In the genomic region with DNA sequence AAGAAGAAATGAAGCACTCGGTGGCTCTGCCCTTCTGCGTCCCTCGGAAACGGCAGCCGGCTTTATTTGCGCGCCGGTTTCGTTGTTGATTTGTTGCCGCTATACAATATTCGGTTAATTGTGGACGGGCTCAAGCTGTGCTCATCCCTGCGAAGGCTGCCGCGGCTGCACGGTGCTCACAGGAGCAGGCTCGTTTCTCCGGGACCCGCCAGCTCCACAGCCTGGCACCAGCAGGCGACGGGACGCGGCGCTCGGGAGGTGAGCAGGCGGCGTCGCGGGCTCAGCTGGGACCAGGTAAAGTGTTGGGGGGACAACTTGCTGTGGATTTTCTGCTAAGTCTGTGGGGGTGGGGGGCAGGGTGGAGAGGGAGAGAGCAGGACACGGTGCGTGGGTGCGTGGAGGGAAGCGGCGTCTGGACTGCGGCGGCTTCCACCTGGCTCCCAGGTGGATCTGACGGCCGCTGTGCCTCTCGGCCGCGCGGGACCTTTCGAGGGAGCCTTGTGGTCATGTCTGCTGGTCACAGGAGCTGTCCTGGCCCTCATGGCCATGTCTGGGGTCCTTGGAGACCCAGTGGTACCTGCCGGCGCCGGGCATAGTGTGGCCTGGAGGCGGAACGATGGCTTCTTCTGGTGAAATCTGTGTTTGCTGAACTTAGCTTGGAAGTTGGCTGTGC, we compare ENCODE assay signal across 20 cellular contexts.
DNase-seq lines count a peak whose midpoint lies in the region; ATAC-seq and TF ChIP-seq lines count a peak whose summit lies in the region.
"Had no signal": no experiment of that assay in that cellular context is flagged by ENCODE, and none has a peak within 500 bp of the region (broad histone marks: within the 10 kb centered on the region; RNA-seq: fewer than 3 reads in every experiment).

No MANE protein-coding gene starts in this region.

- peak overlapping the region; percentile 11 for H3K4me3 ChIP-seq in left ventricle myocardium inferior
- H3K4me3 ChIP-seq: colonic mucosa, GM23248, psoas muscle had no signal

- DNase-seq in left ventricle myocardium inferior, result no peak
- no peak for DNase-seq in cardiac septum (ENCODE audit: low spot score)
- peak; percentile 14 for DNase-seq in NCI-H345 treated with DMSO at 0.1 percent for 48 hours (lab: John Stamatoyannopoulos, UW; ENCODE audit: unreplicated experiment)
- peak; percentile 51 for DNase-seq in left kidney (ENCODE audit: low read depth, low spot score)
- no peak for DNase-seq in GM10266 (ENCODE audit: extremely low spot score)
- DNase-seq: activated CD4-positive, alpha-beta T cell treated with anti-CD3 and anti-CD28 coated beads for 4 hours; CD4-positive, alpha-beta memory T cell; colonic mucosa; GM23248; KG1; left colon; midbrain; psoas muscle; RPMI8226; stimulated activated CD4-positive, alpha-beta T cell treated with anti-CD3 and anti-CD28 coated beads, Interleukin-4, amount 100 ng/mL, for 1 hour; stimulated activated naive CD8-positive, alpha-beta T cell treated with anti-CD3 and anti-CD28 coated beads, Interleukin-15, Interleukin-2, amounts not matched to agents 100 U/mL and 50 U/mL, for 24 hours had no signal

- H3K27ac ChIP-seq in left ventricle myocardium inferior (replicated peaks), result no peak overlapping the region
- H3K27ac ChIP-seq: colonic mucosa, GM23248, psoas muscle, tibial nerve had no signal

- H3K9me3 ChIP-seq in left ventricle myocardium inferior (replicated peaks), result no peaks in the 10 kb centered on the region
- H3K9me3 ChIP-seq: colonic mucosa, psoas muscle, tibial nerve had no signal

- intact Hi-C loops in left ventricle myocardium inferior (cut with micrococcal nuclease) (no loop called here), cardiac septum (cut with DNase I) (no loop called here)

- ATAC-seq in HG03439 (IDR thresholded peaks at IDR 0.05; ENCODE audit: unreplicated experiment) (no peak), HG03521 (IDR thresholded peaks at IDR 0.05; ENCODE audit: unreplicated experiment) (no peak)
- ATAC-seq: activated T-helper 17 cell treated with anti-CD3 and anti-CD28 coated beads, Interleukin-2, amount 50 U/mL, for 72 hours; psoas muscle; stimulated activated naive CD8-positive, alpha-beta T cell treated with anti-CD3 and anti-CD28 coated beads, Interleukin-15, Interleukin-2, amounts not matched to agents 100 U/mL and 50 U/mL, for 24 hours had no signal

- TF ChIP-seq CTCF in left ventricle myocardium inferior (IDR thresholded peaks at IDR 0.05; ENCODE audit: borderline replicate concordance), result no peak
- TF ChIP-seq CTCF in GM10266 (IDR thresholded peaks at IDR 0.05; ENCODE audit: control insufficient read depth, insufficient read depth, low read depth, missing control alignments), result no peak

- no peaks in the 10 kb centered on the region for H3K4me1 ChIP-seq in left ventricle myocardium inferior
- H3K4me1 ChIP-seq: colonic mucosa, psoas muscle had no signal

- no peaks in the 10 kb centered on the region for H3K36me3 ChIP-seq in left ventricle myocardium inferior
- H3K36me3 ChIP-seq: colonic mucosa, tibial nerve had no signal

- peaks cover 100% of the 10 kb centered on the region for H3K27me3 ChIP-seq in left ventricle myocardium inferior (ENCODE audit: low read depth)
- H3K27me3 ChIP-seq: tibial nerve had no signal

Comparison
In these comparisons a context has a peak if more than half of its experiments do, and no peak if none do; other contexts are left out.
1. DNase-seq: peak in NCI-H345 treated with DMSO at 0.1 percent for 48 hours (single experiment) and left kidney (single experiment); none in left ventricle myocardium inferior (single experiment), cardiac septum (single experiment) and GM10266 (single experiment).